In genomic region chr11:104881117-104881794, GRCh38 we compare ENCODE assay signal across 12 cellular contexts. TPM values are rescaled to one million over a fixed set of nuclear protein-coding genes. Genes with fewer than 3 reads are reported as not detected.
DNase-seq lines count a peak whose midpoint lies in the region; ATAC-seq and TF ChIP-seq lines count a peak whose summit lies in the region.
"Had no signal": no experiment of that assay in that cellular context is flagged by ENCODE, and none has a peak within 500 bp of the region (broad histone marks: within the 10 kb centered on the region; RNA-seq: fewer than 3 reads in every experiment).

No MANE protein-coding gene starts in this region.

- 0 out of 3 replicates have a peak, but pooled peaks cover 2% of the 10 kb centered on the region for H3K4me1 Mint-ChIP-seq in GM23338
- H3K4me1 Mint-ChIP-seq in activated CD4-positive, alpha-beta T cell treated with anti-CD3 and anti-CD28 coated beads, Interleukin-2, amount 10 ng/mL, durations not matched to agents 7 days and 5 days = peaks cover 38% of the 10 kb centered on the region

- H3K4me3 ChIP-seq in GM23338 (no peak overlapping the region), A673 (ENCODE audit: low read depth, low read length, poor library complexity, severe bottlenecking) (no peak overlapping the region), gastroesophageal sphincter (no peak overlapping the region), foreskin fibroblast (ENCODE audit: low read depth in 1 of 2, low read length in 2 of 2) (no peak overlapping the region)
- H3K4me3 ChIP-seq: tibial nerve had no signal

- H3K36me3 ChIP-seq in GM23338 (ENCODE audit: insufficient read depth) = no peaks in the 10 kb centered on the region
- H3K36me3 ChIP-seq in A673 (ENCODE audit: insufficient read depth, low read length, poor library complexity, severe bottlenecking) = no peaks in the 10 kb centered on the region
- H3K36me3 ChIP-seq in gastroesophageal sphincter = no peaks in the 10 kb centered on the region

- no peaks in the 10 kb centered on the region for H4K20me1 ChIP-seq in GM23338 (replicated peaks; ENCODE audit: insufficient read depth)

- H3K27me3 Mint-ChIP-seq in GM23338 (ENCODE audit: insufficient read depth, low read depth, poor library complexity) = peaks cover 4% of the 10 kb centered on the region
- H3K27me3 Mint-ChIP-seq in activated CD4-positive, alpha-beta T cell treated with anti-CD3 and anti-CD28 coated beads, Interleukin-2, amount 10 ng/mL, durations not matched to agents 7 days and 5 days = no peaks in the 10 kb centered on the region

- H3K27ac ChIP-seq in GM23338 (ENCODE audit: low read depth) (no peak overlapping the region), A673 (ENCODE audit: low read depth, low read length, poor library complexity, severe bottlenecking) (no peak overlapping the region), gastroesophageal sphincter (no peak overlapping the region)
- H3K27ac ChIP-seq: tibial nerve had no signal

- TF ChIP-seq POLR2A in gastroesophageal sphincter (IDR thresholded peaks at IDR 0.05) = no peak

- no peak overlapping the region for H3K27ac Mint-ChIP-seq in GM23338
- no peak overlapping the region for H3K27ac Mint-ChIP-seq in activated CD4-positive, alpha-beta T cell treated with anti-CD3 and anti-CD28 coated beads, Interleukin-2, amount 10 ng/mL, durations not matched to agents 7 days and 5 days

- no peaks in the 10 kb centered on the region for H3F3A ChIP-seq in GM23338 (replicated peaks; ENCODE audit: low read depth)

- intact Hi-C loops in A673 (cut with micrococcal nuclease; ENCODE audit: unreplicated experiment) = no loop called here

- POLR2A ChIA-PET in activated CD4-positive, alpha-beta T cell treated with anti-CD3 and anti-CD28 coated beads, Interleukin-2, amount 10 ng/mL, durations not matched to agents 7 days and 5 days (lab: Charles Lee) = no interaction called here
- POLR2A ChIA-PET in A673 (lab: Charles Lee; ENCODE audit: low non-redundant PET) = interaction anchor here (0.6 kb wide), 1 partner anchor 11 kb away, joined by 3 read pairs; no protein-coding TSS in a partner anchor

- H3K9me3 Mint-ChIP-seq in GM23338 = no peaks in the 10 kb centered on the region
- peaks cover 25% of the 10 kb centered on the region for H3K9me3 Mint-ChIP-seq in activated CD4-positive, alpha-beta T cell treated with anti-CD3 and anti-CD28 coated beads, Interleukin-2, amount 10 ng/mL, durations not matched to agents 7 days and 5 days

- peaks cover 15% of the 10 kb centered on the region; the same call in 1 of the 2 replicates for H3K9me2 ChIP-seq in GM23338 (ENCODE audit: insufficient read depth)

- no peaks in the 10 kb centered on the region for H3K9me3 ChIP-seq in A673 (ENCODE audit: low read depth, low read length, poor library complexity, severe bottlenecking)
- no peaks in the 10 kb centered on the region for H3K9me3 ChIP-seq in gastroesophageal sphincter
- H3K9me3 ChIP-seq: tibial nerve had no signal

- H3K36me3 Mint-ChIP-seq in GM23338 (ENCODE audit: low read depth) = no peaks in the 10 kb centered on the region
- H3K36me3 Mint-ChIP-seq in activated CD4-positive, alpha-beta T cell treated with anti-CD3 and anti-CD28 coated beads, Interleukin-2, amount 10 ng/mL, durations not matched to agents 7 days and 5 days (ENCODE audit: low read depth) = peaks cover 26% of the 10 kb centered on the region

- BruUV-seq in A673 (replicated peaks; lab: Mats Ljungman, UMichigan) = no TSS peak

- 0 out of 2 replicates have a peak overlapping the region, but pooled peaks have one; percentile 61 for H2AFZ ChIP-seq in GM23338

- H3K27me3 ChIP-seq in GM23338 (ENCODE audit: insufficient read depth) = no peaks in the 10 kb centered on the region
- H3K27me3 ChIP-seq in A673 (replicated peaks; ENCODE audit: insufficient read depth, low read depth, low read length, poor library complexity) = no peaks in the 10 kb centered on the region
- no peaks in the 10 kb centered on the region for H3K27me3 ChIP-seq in gastroesophageal sphincter
- H3K27me3 ChIP-seq: tibial nerve had no signal

- CTCF ChIA-PET in activated CD4-positive, alpha-beta T cell treated with anti-CD3 and anti-CD28 coated beads, Interleukin-2, amount 10 ng/mL, durations not matched to agents 7 days and 5 days (lab: Charles Lee) = interaction anchor here (1.0 to 1.5 kb wide), 3 partner anchors 9 to 27 kb away, joined by 3 to 4 read pairs (median 3); no protein-coding TSS in a partner anchor
- CTCF ChIA-PET in A673 (lab: Charles Lee) = no interaction called here

- ATAC-seq in GM23338 (no peak), HG03280 (IDR thresholded peaks at IDR 0.05; ENCODE audit: unreplicated experiment) (peak; percentile 59), gastroesophageal sphincter (no peak)

- TF ChIP-seq CTCF in GM23338 (conservative IDR thresholded peaks at IDR 0.05; ENCODE audit: low read depth in 2 of 2) (no peak), A673 (conservative IDR thresholded peaks at IDR 0.05; ENCODE audit: low read depth, low read length) (no peak), gastroesophageal sphincter (IDR thresholded peaks at IDR 0.05) (no peak), foreskin fibroblast (IDR thresholded peaks at IDR 0.05; ENCODE audit: low read depth, low read length) (no peak)

- TF ChIP-seq EP300 in gastroesophageal sphincter (IDR thresholded peaks at IDR 0.05) = no peak

- DNase-seq in NOMO-1 treated with DMSO at 0.1 percent for 48 hours (lab: John Stamatoyannopoulos, UW; ENCODE audit: unreplicated experiment) (peak; percentile 41), NOMO-1 (lab: John Stamatoyannopoulos, UW; ENCODE audit: unreplicated experiment in 2 of 2) (no peak), GM23338 (ENCODE audit: low spot score) (no peak), A673 (ENCODE audit: low spot score) (no peak), foreskin fibroblast (no peak)
- no peak for DNase-seq in activated CD4-positive, alpha-beta T cell treated with anti-CD3 and anti-CD28 coated beads, Interleukin-2, amount 10 ng/mL, durations not matched to agents 7 days and 5 days
- DNase-seq: NCI-H1694 had no signal

- H3K4me3 Mint-ChIP-seq in GM23338 = no peak overlapping the region
- no peak overlapping the region for H3K4me3 Mint-ChIP-seq in activated CD4-positive, alpha-beta T cell treated with anti-CD3 and anti-CD28 coated beads, Interleukin-2, amount 10 ng/mL, durations not matched to agents 7 days and 5 days

- WGBS in gastroesophageal sphincter (ENCODE audit: low coverage in 1 of 2), 2 donors = 93 to 100% methylated on average over 2 to 3 of the region's 3 CpGs

- H3K79me2 ChIP-seq in GM23338 (replicated peaks; ENCODE audit: insufficient read depth) = no peaks in the 10 kb centered on the region

- H3K4me1 ChIP-seq in GM23338 (ENCODE audit: insufficient read depth) = no peaks in the 10 kb centered on the region
- no peaks in the 10 kb centered on the region for H3K4me1 ChIP-seq in A673 (ENCODE audit: insufficient read depth, low read length, poor library complexity, severe bottlenecking)
- H3K4me1 ChIP-seq in gastroesophageal sphincter = no peaks in the 10 kb centered on the region
- H3K4me1 ChIP-seq: tibial nerve had no signal

- H3K4me2 ChIP-seq in GM23338 = no peak overlapping the region

TF ChIP-seq in GM23338, 12 proteins besides CTCF, POLR2A, EP300 and RAD21 (continues in another document):
- no peak for TF ChIP-seq STAT1 (IDR thresholded peaks at IDR 0.05; ENCODE audit: unreplicated experiment)
- TF ChIP-seq REST (IDR thresholded peaks at IDR 0.05; ENCODE audit: unreplicated experiment) = no peak
- no peak for TF ChIP-seq JUNB (IDR thresholded peaks at IDR 0.05; ENCODE audit: unreplicated experiment)
- no peak for TF ChIP-seq EZH2phosphoT487 (IDR thresholded peaks at IDR 0.05; ENCODE audit: unreplicated experiment)

RNA-seq across cellular contexts. Expression of gene CASP12, which starts 17.0 kb away (rescaled TPM):
- total RNA-seq in GM23338 (2014; rRNA removed; shearing (Covaris generic)) = not detected in 2 replicates
- not detected in 2 replicates for polyA plus RNA-seq in GM23338 (2016; fragmentation: Nextera tagmentation; extraction: Ambion mirVana)
- not detected for total RNA-seq in activated CD4-positive, alpha-beta T cell treated with anti-CD3 and anti-CD28 coated beads, Interleukin-2, amount 10 ng/mL, durations not matched to agents 7 days and 5 days
- total RNA-seq in A673 (2021) = not detected in 2 replicates
- total RNA-seq in gastroesophageal sphincter = 1 to 10 TPM; 1.2 to 8.9 (median 2.2) TPM
- total RNA-seq: bronchial epithelial cell, RPMI7951 had no signal
